ENCODE assay signal across 15 cellular contexts in the genomic region with DNA sequence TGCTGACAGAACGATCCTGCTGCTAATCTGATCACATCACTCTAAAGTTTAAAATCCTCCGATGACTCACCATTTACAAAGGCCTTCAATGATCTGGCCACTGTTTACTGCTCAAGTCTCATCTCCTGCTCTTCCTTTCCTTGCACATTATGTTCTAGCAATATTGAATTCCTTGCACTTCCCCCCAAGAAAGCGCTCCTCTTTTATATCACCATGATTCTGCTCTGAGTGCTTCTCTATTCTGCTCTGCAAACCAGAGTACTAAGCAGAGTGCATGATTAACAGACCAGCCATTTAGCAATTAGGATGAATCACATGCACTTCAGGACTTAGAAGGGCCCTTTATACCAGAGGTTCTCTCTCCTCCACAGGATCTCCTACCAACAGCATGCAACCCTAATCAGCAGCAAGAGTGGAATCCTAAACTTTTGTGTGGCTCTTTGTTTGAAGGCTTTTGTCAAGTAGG.
DNase-seq lines count a peak whose midpoint lies in the region; ATAC-seq lines count a peak whose summit lies in the region.
"Had no signal": no experiment of that assay in that cellular context is flagged by ENCODE, and none has a peak within 500 bp of the region (broad histone marks: within the 10 kb centered on the region; RNA-seq: fewer than 3 reads in every experiment).

No MANE protein-coding gene starts in this region.

- in situ Hi-C loops in HAP-1 (cut with MboI; ENCODE audit: low sequenced_read_pairs): loop anchor here (10.0 kb wide), 1 partner anchor 116 kb away; no protein-coding TSS in a partner anchor

- H3K27me3 ChIP-seq in HAP-1 (ENCODE audit: low read depth): no peaks in the 10 kb centered on the region
- H3K27me3 ChIP-seq in naive thymus-derived CD4-positive, alpha-beta T cell (ENCODE audit: control insufficient read depth in 2 of 2, insufficient read depth in 2 of 2, low read length in 2 of 2): no peaks in the 10 kb centered on the region

- H3K4me1 ChIP-seq in HAP-1: peaks cover 19% of the 10 kb centered on the region
- no peaks in the 10 kb centered on the region for H3K4me1 ChIP-seq in naive thymus-derived CD4-positive, alpha-beta T cell (ENCODE audit: control insufficient read depth in 2 of 2, insufficient read depth in 2 of 2, low read length in 2 of 2)

- no peak overlapping the region for H3K4me3 Mint-ChIP-seq in naive thymus-derived CD4-positive, alpha-beta T cell
- H3K4me3 Mint-ChIP-seq: activated CD8-positive, alpha-beta memory T cell treated with anti-CD3 and anti-CD28 coated beads, Interleukin-2, amount 10 ng/mL, durations not matched to agents 7 days and 5 days had no signal

- intact Hi-C loops in naive thymus-derived CD4-positive, alpha-beta T cell (cut with micrococcal nuclease): no loop called here

- no peaks in the 10 kb centered on the region for H3K4me1 Mint-ChIP-seq in naive thymus-derived CD4-positive, alpha-beta T cell
- H3K4me1 Mint-ChIP-seq: activated CD8-positive, alpha-beta memory T cell treated with anti-CD3 and anti-CD28 coated beads, Interleukin-2, amount 10 ng/mL, durations not matched to agents 7 days and 5 days had no signal

- H3K4me3 ChIP-seq in HAP-1: no peak overlapping the region
- H3K4me3 ChIP-seq in naive thymus-derived CD4-positive, alpha-beta T cell (ENCODE audit: low read length): no peak overlapping the region

- H3K27ac ChIP-seq in naive thymus-derived CD4-positive, alpha-beta T cell (ENCODE audit: low read depth, low read length): no peak overlapping the region

- POLR2A ChIA-PET in naive thymus-derived CD4-positive, alpha-beta T cell (lab: Charles Lee): no interaction called here

- no peaks in the 10 kb centered on the region for H3K9me3 ChIP-seq in HAP-1
- H3K9me3 ChIP-seq in naive thymus-derived CD4-positive, alpha-beta T cell (ENCODE audit: control insufficient read depth in 2 of 3, low read length in 3 of 3): no peaks in the 10 kb centered on the region

- ATAC-seq in naive thymus-derived CD4-positive, alpha-beta T cell: no peak
- ATAC-seq: activated CD8-positive, alpha-beta memory T cell treated with anti-CD3 and anti-CD28 coated beads, Interleukin-2, amount 10 ng/mL, durations not matched to agents 7 days and 5 days; sciatic nerve had no signal

- H3K27ac Mint-ChIP-seq in naive thymus-derived CD4-positive, alpha-beta T cell: no peak overlapping the region
- H3K27ac Mint-ChIP-seq: activated CD8-positive, alpha-beta memory T cell treated with anti-CD3 and anti-CD28 coated beads, Interleukin-2, amount 10 ng/mL, durations not matched to agents 7 days and 5 days had no signal

- H3K36me3 Mint-ChIP-seq in naive thymus-derived CD4-positive, alpha-beta T cell: no peaks in the 10 kb centered on the region
- H3K36me3 Mint-ChIP-seq: activated CD8-positive, alpha-beta memory T cell treated with anti-CD3 and anti-CD28 coated beads, Interleukin-2, amount 10 ng/mL, durations not matched to agents 7 days and 5 days had no signal

- CTCF ChIA-PET in naive thymus-derived CD4-positive, alpha-beta T cell (lab: Charles Lee): no interaction called here

- peaks cover 0 to 24% (median 8%) of the 10 kb centered on the region in 11 donors for H3K9me3 Mint-ChIP-seq in naive thymus-derived CD4-positive, alpha-beta T cell

- no peaks in the 10 kb centered on the region for H3K36me3 ChIP-seq in HAP-1 (replicated peaks)
- H3K36me3 ChIP-seq in naive thymus-derived CD4-positive, alpha-beta T cell (ENCODE audit: control insufficient read depth in 2 of 3, insufficient read depth in 3 of 3, low read length in 3 of 3): no peaks in the 10 kb centered on the region

- peak; percentile 43 for DNase-seq in AG08395 (ENCODE audit: low spot score)
- DNase-seq in HAP-1 (ENCODE audit: low spot score in 2 of 2): peak; percentile 42 to 87
- DNase-seq in astrocyte of the hippocampus (ENCODE audit: low read depth, low spot score): peak; percentile 49
- DNase-seq in islet precursor cell: peak; percentile 84
- DNase-seq in H4 (ENCODE audit: low spot score): no peak
- no peak for DNase-seq in naive thymus-derived CD4-positive, alpha-beta T cell
- no peak for DNase-seq in NCI-H2196 treated with DMSO at 0.1 percent for 48 hours (lab: John Stamatoyannopoulos, UW; ENCODE audit: unreplicated experiment)
- DNase-seq in DMS114 treated with DMSO at 0.1 percent for 48 hours (lab: John Stamatoyannopoulos, UW; ENCODE audit: unreplicated experiment): no peak
- DNase-seq: activated CD8-positive, alpha-beta memory T cell treated with anti-CD3 and anti-CD28 coated beads, Interleukin-2, amount 10 ng/mL, durations not matched to agents 7 days and 5 days; amniotic stem cell; nucleus accumbens; Right ventricle myocardium superior; stimulated activated CD4-positive, alpha-beta T cell treated with anti-CD3 and anti-CD28 coated beads, Interleukin-2, amount 100 ng/mL, for 48 hours; substantia nigra had no signal

- H3K27me3 Mint-ChIP-seq in naive thymus-derived CD4-positive, alpha-beta T cell: no peaks in the 10 kb centered on the region
- H3K27me3 Mint-ChIP-seq: activated CD8-positive, alpha-beta memory T cell treated with anti-CD3 and anti-CD28 coated beads, Interleukin-2, amount 10 ng/mL, durations not matched to agents 7 days and 5 days had no signal

Comparison
In these comparisons a context has a peak if more than half of its experiments do, and no peak if none do; other contexts are left out.
1. DNase-seq: peak in AG08395 (single experiment), HAP-1 (2 of 2), astrocyte of the hippocampus (single experiment) and islet precursor cell (single experiment); none in H4 (single experiment), naive thymus-derived CD4-positive, alpha-beta T cell (0 of 9), NCI-H2196 treated with DMSO at 0.1 percent for 48 hours (single experiment) and DMS114 treated with DMSO at 0.1 percent for 48 hours (single experiment).